17 cellular contexts compared by ENCODE assay signal in the genomic region with DNA sequence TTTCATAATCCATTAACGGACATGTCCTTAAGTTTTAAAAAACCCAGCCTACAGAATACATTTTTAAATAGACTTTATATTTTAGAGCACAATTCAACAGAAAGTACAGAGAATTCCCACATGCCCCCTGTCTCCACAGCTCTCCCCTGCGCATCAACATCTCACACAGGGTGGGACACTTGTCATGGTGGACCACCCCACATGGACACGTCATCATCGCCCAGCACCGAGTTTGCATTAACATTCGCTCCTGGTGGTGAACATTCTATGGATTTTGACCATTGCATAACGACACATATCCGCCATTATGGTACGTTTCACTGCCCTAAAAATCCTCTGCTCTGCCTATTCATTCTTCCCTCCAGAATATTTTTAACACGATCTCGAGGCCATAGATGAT. TPM values are rescaled to one million over a fixed set of nuclear protein-coding genes. Genes with fewer than 3 reads are reported as not detected.
"Had no signal": no experiment of that assay in that cellular context is flagged by ENCODE, and none has a peak within 500 bp of the region (broad histone marks: within the 10 kb centered on the region; RNA-seq: fewer than 3 reads in every experiment).

No MANE protein-coding gene starts in this region.

- H3K27ac Mint-ChIP-seq: activated B cell treated with CpG ODN at 0.5 μM for 24 hours; activated CD8-positive, alpha-beta T cell treated with anti-CD3 and anti-CD28 coated beads, Interleukin-2, amount 10 ng/mL, durations not matched to agents 7 days and 5 days; activated T-cell treated with anti-CD3 and anti-CD28 coated beads, Interleukin-2, amount 50 U/mL, for 72 hours; natural killer cell; T-helper 1 cell treated with Interleukin-12 subunit alpha and Interleukin-12 subunit beta and Interleukin-4 antibody, amounts not matched to agents 30 μg/mL and 1 μg/mL, for 36 hours had no signal

- H3K36me3 ChIP-seq: stomach had no signal

- H3K4me3 ChIP-seq: psoas muscle, testis had no signal

- H3K9me3 Mint-ChIP-seq: activated B cell treated with CpG ODN at 0.5 μM for 24 hours; activated T-cell treated with anti-CD3 and anti-CD28 coated beads, Interleukin-2, amount 50 U/mL, for 72 hours; natural killer cell; T-helper 1 cell treated with Interleukin-12 subunit alpha and Interleukin-12 subunit beta and Interleukin-4 antibody, amounts not matched to agents 30 μg/mL and 1 μg/mL, for 36 hours had no signal

- H3K4me1 ChIP-seq: psoas muscle, testis had no signal

- H3K9me3 ChIP-seq: psoas muscle, stomach, testis had no signal

- DNase-seq: activated B cell treated with CpG ODN at 0.5 μM for 24 hours; activated CD4-positive, alpha-beta T cell treated with anti-CD3 and anti-CD28 coated beads for 48 hours; activated CD8-positive, alpha-beta memory T cell treated with anti-CD3 and anti-CD28 coated beads, Interleukin-2, amount 50 U/mL, for 48 hours; activated CD8-positive, alpha-beta T cell treated with anti-CD3 and anti-CD28 coated beads, Interleukin-2, amount 10 ng/mL, durations not matched to agents 7 days and 5 days; activated naive CD4-positive, alpha-beta T cell; activated T-cell treated with anti-CD3 and anti-CD28 coated beads, Interleukin-2, amount 50 U/mL, for 72 hours; erythroblast; mammary epithelial cell; natural killer cell; psoas muscle; stimulated activated CD4-positive, alpha-beta T cell treated with anti-CD3 and anti-CD28 coated beads, Interleukin-1b, Interleukin-23, amount 100 ng/mL, for 48 hours; stomach; testis had no signal

- H3K4me3 Mint-ChIP-seq: activated B cell treated with CpG ODN at 0.5 μM for 24 hours; activated CD8-positive, alpha-beta T cell treated with anti-CD3 and anti-CD28 coated beads, Interleukin-2, amount 10 ng/mL, durations not matched to agents 7 days and 5 days; natural killer cell; T-helper 1 cell treated with Interleukin-12 subunit alpha and Interleukin-12 subunit beta and Interleukin-4 antibody, amounts not matched to agents 30 μg/mL and 1 μg/mL, for 36 hours had no signal

- H3K4me1 Mint-ChIP-seq: natural killer cell had no signal

- H3K36me3 Mint-ChIP-seq: natural killer cell had no signal

- FAIRE-seq: islet of Langerhans had no signal

- H3K27me3 ChIP-seq: testis had no signal

- H3K27ac ChIP-seq: psoas muscle, stomach, testis had no signal

- ATAC-seq: activated CD8-positive, alpha-beta T cell treated with anti-CD3 and anti-CD28 coated beads, Interleukin-2, amount 10 ng/mL, durations not matched to agents 7 days and 5 days; activated T-cell treated with anti-CD3 and anti-CD28 coated beads, Interleukin-2, amount 50 U/mL, for 72 hours; left lobe of liver; natural killer cell; psoas muscle had no signal

RNA-seq across cellular contexts. Expression of gene KCNF1, which starts 1.1 kb away (rescaled TPM):
- total RNA-seq: activated B cell treated with CpG ODN at 0.5 μM for 24 hours; activated CD8-positive, alpha-beta T cell treated with anti-CD3 and anti-CD28 coated beads, Interleukin-2, amount 10 ng/mL, durations not matched to agents 7 days and 5 days; activated T-cell treated with anti-CD3 and anti-CD28 coated beads, Interleukin-2, amount 50 U/mL, for 72 hours; aorta; left lobe of liver; natural killer cell; psoas muscle had no signal
- polyA plus RNA-seq: aorta had no signal
